Comparison of ENCODE assay signal across 9 cellular contexts in genomic region chr6:34484899-34485298, GRCh38. TPM values are rescaled to one million over a fixed set of nuclear protein-coding genes. Genes with fewer than 3 reads are reported as not detected.
A peak's percentile ranks its signal among the peaks of the same experiment; 100 is the strongest.
DNase-seq lines count a peak whose midpoint lies in the region; ATAC-seq, FAIRE-seq and TF ChIP-seq lines count a peak whose summit lies in the region.
"Had no signal": no experiment of that assay in that cellular context is flagged by ENCODE, and none has a peak within 500 bp of the region (broad histone marks: within the 10 kb centered on the region; RNA-seq: fewer than 3 reads in every experiment).

No MANE protein-coding gene starts in this region.

- no peak overlapping the region for H3K9ac ChIP-seq in HepG2 (ENCODE audit: insufficient read depth, low read depth, low read length)
- H3K9ac ChIP-seq in mesendoderm (ENCODE audit: low read length), result no peak overlapping the region

- no peak overlapping the region for H3K4ac ChIP-seq in mesendoderm (ENCODE audit: low read depth, low read length)

- H3K79me1 ChIP-seq in mesendoderm (ENCODE audit: low read length), result no peaks in the 10 kb centered on the region

- no peak overlapping the region for H2BK15ac ChIP-seq in mesendoderm (replicated peaks; ENCODE audit: low read depth)

- no peak for DNase-seq in HepG2 (ENCODE audit: low spot score)
- no peak for DNase-seq in right lobe of liver
- peak; percentile 43 for DNase-seq in activated CD8-positive, alpha-beta memory T cell treated with anti-CD3 and anti-CD28 coated beads, Interleukin-2, amount 50 U/mL, for 24 hours (ENCODE audit: extremely low read depth)
- peak; percentile 68 for DNase-seq in mesendoderm
- DNase-seq in urothelium cell line (ENCODE audit: low spot score), result peak; percentile 80
- DNase-seq in sciatic nerve (ENCODE audit: low spot score), result no peak
- DNase-seq in SW 1271 (lab: John Stamatoyannopoulos, UW), result no peak
- DNase-seq in NCI-H82 (lab: John Stamatoyannopoulos, UW), result no peak

- H4K5ac ChIP-seq in mesendoderm (ENCODE audit: low read length), result no peak overlapping the region

- no peak overlapping the region for H3K23ac ChIP-seq in mesendoderm (ENCODE audit: low read length)

- H2BK5ac ChIP-seq in mesendoderm (ENCODE audit: low read length), result no peak overlapping the region

- no peaks in the 10 kb centered on the region for H3K79me2 ChIP-seq in HepG2 (ENCODE audit: insufficient read depth, low read length)
- H3K79me2 ChIP-seq in mesendoderm (ENCODE audit: control insufficient read depth, insufficient read depth, low read length), result no peaks in the 10 kb centered on the region

- H3K27ac ChIP-seq in HepG2 (ENCODE audit: extremely low read length, insufficient read depth, low read length) (no peak overlapping the region), right lobe of liver (no peak overlapping the region), mesendoderm (ENCODE audit: low read depth, low read length) (no peak overlapping the region)

- H2AK5ac ChIP-seq in mesendoderm (ENCODE audit: low read length), result no peak overlapping the region

- FAIRE-seq in HepG2 (lab: Jason Lieb, UNC), result no peak
- FAIRE-seq in urothelium cell line (lab: Jason Lieb, UNC), result no peak
- FAIRE-seq: endometrium had no signal

- H3K36me3 ChIP-seq in HepG2 (replicated peaks in 1 of 2; ENCODE audit: control insufficient read depth in 1 of 2, insufficient read depth in 2 of 2, low read length in 2 of 2) (no peaks in the 10 kb centered on the region), right lobe of liver (no peaks in the 10 kb centered on the region), mesendoderm (ENCODE audit: control insufficient read depth, insufficient read depth, low read length) (no peaks in the 10 kb centered on the region)

- H3K56ac ChIP-seq in mesendoderm (ENCODE audit: low read length), result no peak overlapping the region

- no peak overlapping the region for H3K18ac ChIP-seq in mesendoderm (ENCODE audit: low read length)

- CTCF ChIA-PET in HepG2 (lab: Yijun Ruan, JAX; ENCODE audit: low intra/inter-chr PET ratio, low total read pairs), result no interaction called here

- ATAC-seq in HepG2 (no peak), right lobe of liver (no peak), sciatic nerve (no peak)

- in situ Hi-C loops in HepG2 (cut with HindIII; ENCODE audit: extremely low pct_ligation_motif_present, low pct_unique_long_range_greater_than_20kb), result no loop called here

- H3K4me2 ChIP-seq in HepG2 (ENCODE audit: low read depth, low read length), result no peak overlapping the region
- H3K4me2 ChIP-seq in mesendoderm (ENCODE audit: low read length), result no peak overlapping the region

- H3K4me3 ChIP-seq in HepG2 (replicated peaks in 1 of 3; ENCODE audit: insufficient read depth in 1 of 3, low read depth in 2 of 3, low read length in 3 of 3) (no peak overlapping the region), right lobe of liver (no peak overlapping the region), mesendoderm (ENCODE audit: low read length) (no peak overlapping the region)

- POLR2A ChIA-PET in HepG2 (lab: Yijun Ruan, JAX), result no interaction called here

- TF ChIP-seq EP300 in HepG2 (IDR thresholded peaks at IDR 0.05; ENCODE audit: low read depth in 2 of 2, low read length in 2 of 2) (no peak), HepG2 (CRISPR knock-in tag; IDR thresholded peaks at IDR 0.05; ENCODE audit: borderline replicate concordance) (no peak)

- 3% methylated on average over 7 of the region's 7 CpGs for WGBS in HepG2 (ENCODE audit: low lambda C conversion rate)
- 56% methylated on average over 7 of the region's 7 CpGs for WGBS in right lobe of liver (ENCODE audit: insufficient coverage, low coverage, low lambda C conversion rate, missing lambda C conversion rate)
- no CpG with 5 or more reads among the region's 7 CpGs for WGBS in mesendoderm (ENCODE audit: extremely low coverage, insufficient coverage, low lambda C conversion rate)

- H2AFZ ChIP-seq in HepG2 (ENCODE audit: low read length), result no peak overlapping the region

- H3K4me1 ChIP-seq in HepG2 (ENCODE audit: insufficient read depth, low read length) (no peaks in the 10 kb centered on the region), right lobe of liver (no peaks in the 10 kb centered on the region), mesendoderm (ENCODE audit: control insufficient read depth, low read depth, low read length) (no peaks in the 10 kb centered on the region)

- intact Hi-C loops in HepG2 (cut with micrococcal nuclease; ENCODE audit: unreplicated experiment), result no loop called here
- intact Hi-C loops in right lobe of liver (cut with DNase I), result no loop called here
- intact Hi-C loops in sciatic nerve (cut with DNase I), result no loop called here

- TF ChIP-seq RAD21 in HepG2 (CRISPR knock-in tag; IDR thresholded peaks at IDR 0.05), result no peak

- H2BK120ac ChIP-seq in mesendoderm (ENCODE audit: low read depth, low read length), result no peak overlapping the region

- no peaks in the 10 kb centered on the region for H4K20me1 ChIP-seq in HepG2 (ENCODE audit: insufficient read depth, low read length)

- H3K27me3 ChIP-seq in HepG2 (ENCODE audit: control insufficient read depth in 1 of 2, insufficient read depth in 2 of 2, low read length in 2 of 2), result peaks cover 1 to 31% of the 10 kb centered on the region in 2 experiments; a peak in 3 of 5 replicates
- H3K27me3 ChIP-seq in right lobe of liver, result no peaks in the 10 kb centered on the region
- no peaks in the 10 kb centered on the region for H3K27me3 ChIP-seq in mesendoderm (ENCODE audit: insufficient read depth, low read length, poor library complexity)

- TF ChIP-seq POLR2A in HepG2 (IDR thresholded peaks at IDR 0.05; ENCODE audit: insufficient read depth in 1 of 2, low read depth in 2 of 2, low read length in 2 of 2) (no peak), right lobe of liver (IDR thresholded peaks at IDR 0.05) (no peak)

- H4K8ac ChIP-seq in mesendoderm (ENCODE audit: low read depth, low read length), result no peak overlapping the region

- BruUV-seq in HepG2 (replicated peaks; lab: Mats Ljungman, UMichigan), result no TSS peak

- H3K9me3 ChIP-seq in HepG2 (ENCODE audit: low read length) (no peaks in the 10 kb centered on the region), right lobe of liver (no peaks in the 10 kb centered on the region)

- TF ChIP-seq CTCF in HepG2 (CRISPR knock-in tag; IDR thresholded peaks at IDR 0.05) (no peak), right lobe of liver (IDR thresholded peaks at IDR 0.05) (no peak)

RNA-seq across cellular contexts. Expression of gene PACSIN1, which starts 19.0 kb away (rescaled TPM):
- total RNA-seq in HepG2 (2016; rRNA removed; fragmentation: Illumina TruSeq; extraction: Trizol), result not detected in 2 replicates
- not detected in 2 replicates for total RNA-seq in HepG2 (2016; cell fraction: cytosol; rRNA removed; fragmentation: Illumina TruSeq; extraction: Trizol; ENCODE audit: low read depth)
- not detected in 2 replicates for total RNA-seq in HepG2 (2016; cell fraction: insoluble cytoplasmic fraction; rRNA removed; fragmentation: Illumina TruSeq; extraction: Trizol)
- total RNA-seq in HepG2 (2016; cell fraction: membrane; rRNA removed; fragmentation: Illumina TruSeq; extraction: Trizol), result not detected in 2 replicates
- not detected in 2 replicates for total RNA-seq in HepG2 (2016; cell fraction: nucleus; rRNA removed; fragmentation: Illumina TruSeq; extraction: Trizol)
- not detected in 2 replicates for polyA plus RNA-seq in HepG2 (2011; rRNA removed)
- polyA plus RNA-seq in HepG2 (2011; cell fraction: cytosol; rRNA removed), result 0.01 TPM in 1 of 2 replicates, not detected in the other
- not detected in 2 replicates for polyA plus RNA-seq in HepG2 (2011; cell fraction: nucleus; rRNA removed)
- not detected in 2 replicates for polyA plus RNA-seq in HepG2 (2012)
- not detected in 2 replicates for polyA plus RNA-seq in HepG2 (2016; cell fraction: cytosol; fragmentation: Illumina TruSeq; extraction: Trizol; ENCODE audit: low read depth)
- not detected in 2 replicates for polyA plus RNA-seq in HepG2 (2016; cell fraction: insoluble cytoplasmic fraction; fragmentation: Illumina TruSeq; extraction: Trizol; ENCODE audit: low read depth)
- not detected in 2 replicates for polyA plus RNA-seq in HepG2 (2016; cell fraction: membrane; fragmentation: Illumina TruSeq; extraction: Trizol; ENCODE audit: low read depth)
- not detected in 2 replicates for polyA plus RNA-seq in HepG2 (2016; cell fraction: nucleus; fragmentation: Illumina TruSeq; extraction: Trizol; ENCODE audit: insufficient read depth, low read depth)
- 0.04 and 0.05 TPM in 2 replicates for polyA minus RNA-seq in HepG2 (2011; rRNA and poly(A)+ RNA removed; ENCODE audit: low replicate concordance)
- polyA minus RNA-seq in HepG2 (2011; cell fraction: cytosol; rRNA and poly(A)+ RNA removed), result not detected in 2 replicates
- polyA minus RNA-seq in HepG2 (2011; cell fraction: nucleus; rRNA and poly(A)+ RNA removed), result not detected in 2 replicates
- total RNA-seq in right lobe of liver, result under 1 TPM in 5 of 6 experiments, not detected in 1; 0.05 to 0.37 (median 0.22) TPM
- 4.6 TPM for polyA plus RNA-seq in mesendoderm (2013, experiment 1 of 2)
- polyA plus RNA-seq in mesendoderm (2013, experiment 2 of 2), result 4.7 TPM
- total RNA-seq in sciatic nerve, result 0.49 TPM

RNA-seq across cellular contexts. Expression of gene RPS10, which starts 59.0 kb away (rescaled TPM):
- total RNA-seq in HepG2 (2016; rRNA removed; fragmentation: Illumina TruSeq; extraction: Trizol), result 2,909 and 3,503 TPM in 2 replicates
- 5,102 and 5,632 TPM in 2 replicates for total RNA-seq in HepG2 (2016; cell fraction: cytosol; rRNA removed; fragmentation: Illumina TruSeq; extraction: Trizol; ENCODE audit: low read depth)
- 3,081 and 3,638 TPM in 2 replicates for total RNA-seq in HepG2 (2016; cell fraction: insoluble cytoplasmic fraction; rRNA removed; fragmentation: Illumina TruSeq; extraction: Trizol)
- 7,429 and 7,480 TPM in 2 replicates for total RNA-seq in HepG2 (2016; cell fraction: membrane; rRNA removed; fragmentation: Illumina TruSeq; extraction: Trizol)
- total RNA-seq in HepG2 (2016; cell fraction: nucleus; rRNA removed; fragmentation: Illumina TruSeq; extraction: Trizol), result 967 and 1,028 TPM in 2 replicates
- polyA plus RNA-seq in HepG2 (2011; rRNA removed), result 4,295 and 4,648 TPM in 2 replicates
- polyA plus RNA-seq in HepG2 (2011; cell fraction: cytosol; rRNA removed), result 9,439 and 9,926 TPM in 2 replicates
- polyA plus RNA-seq in HepG2 (2011; cell fraction: nucleus; rRNA removed), result 1,658 and 1,840 TPM in 2 replicates
- polyA plus RNA-seq in HepG2 (2012), result 3,418 and 4,251 TPM in 2 replicates
- 5,367 and 5,814 TPM in 2 replicates for polyA plus RNA-seq in HepG2 (2016; cell fraction: cytosol; fragmentation: Illumina TruSeq; extraction: Trizol; ENCODE audit: low read depth)
- 2,908 and 3,264 TPM in 2 replicates for polyA plus RNA-seq in HepG2 (2016; cell fraction: insoluble cytoplasmic fraction; fragmentation: Illumina TruSeq; extraction: Trizol; ENCODE audit: low read depth)
- polyA plus RNA-seq in HepG2 (2016; cell fraction: membrane; fragmentation: Illumina TruSeq; extraction: Trizol; ENCODE audit: low read depth), result 6,085 and 6,204 TPM in 2 replicates
- 1,494 and 1,555 TPM in 2 replicates for polyA plus RNA-seq in HepG2 (2016; cell fraction: nucleus; fragmentation: Illumina TruSeq; extraction: Trizol; ENCODE audit: insufficient read depth, low read depth)
- polyA minus RNA-seq in HepG2 (2011; rRNA and poly(A)+ RNA removed; ENCODE audit: low replicate concordance), result 2,566 and 3,572 TPM in 2 replicates
- polyA minus RNA-seq in HepG2 (2011; cell fraction: cytosol; rRNA and poly(A)+ RNA removed), result 602 and 661 TPM in 2 replicates
- 173 and 248 TPM in 2 replicates for polyA minus RNA-seq in HepG2 (2011; cell fraction: nucleus; rRNA and poly(A)+ RNA removed)
- total RNA-seq in right lobe of liver, result 100 to 1,000 TPM; 355 to 727 (median 398) TPM
- 2,316 TPM for polyA plus RNA-seq in mesendoderm (2013, experiment 1 of 2)
- polyA plus RNA-seq in mesendoderm (2013, experiment 2 of 2), result 2,311 TPM
- total RNA-seq in sciatic nerve, result 744 TPM

Comparison
In these comparisons a context has a peak if more than half of its experiments do, and no peak if none do; other contexts are left out.
1. DNase-seq: peak in activated CD8-positive, alpha-beta memory T cell treated with anti-CD3 and anti-CD28 coated beads, Interleukin-2, amount 50 U/mL, for 24 hours (single experiment), mesendoderm (single experiment) and urothelium cell line (single experiment); none in HepG2 (single experiment), right lobe of liver (0 of 3), sciatic nerve (single experiment), SW 1271 (0 of 2) and NCI-H82 (single experiment).